Comparison of ENCODE assay signal across 12 cellular contexts in genomic region chr17:59962739-59963318, GRCh38. TPM values are rescaled to one million over a fixed set of nuclear protein-coding genes. Genes with fewer than 3 reads are reported as not detected.
A peak's percentile ranks its signal among the peaks of the same experiment; 100 is the strongest.
DNase-seq lines count a peak whose midpoint lies in the region; ATAC-seq and TF ChIP-seq lines count a peak whose summit lies in the region.
"Had no signal": no experiment of that assay in that cellular context is flagged by ENCODE, and none has a peak within 500 bp of the region (broad histone marks: within the 10 kb centered on the region; RNA-seq: fewer than 3 reads in every experiment).

No MANE protein-coding gene starts in this region.

- no peaks in the 10 kb centered on the region for H3K9me3 ChIP-seq in hepatocyte (ENCODE audit: low read depth)

- H3K4me3 ChIP-seq in hepatocyte, result no peak overlapping the region

- H3K4me3 Mint-ChIP-seq in activated T-cell treated with anti-CD3 and anti-CD28 coated beads, Interleukin-2, amount 50 U/mL, for 72 hours, result peak overlapping the region; percentile 86 to 97
- peak overlapping the region; percentile 79; the same call in 1 of the 2 replicates for H3K4me3 Mint-ChIP-seq in WTC11
- H3K4me3 Mint-ChIP-seq in stimulated activated effector memory CD8-positive, alpha-beta T cell treated with anti-CD3 and anti-CD28 coated beads, Interleukin-12 subunit alpha, Interleukin-12 subunit beta, amount 100 ng/mL, for 72 hours, result peak overlapping the region; percentile 86

- H3K27me3 ChIP-seq in hepatocyte, result no peaks in the 10 kb centered on the region

- H4K20me1 ChIP-seq in hepatocyte (ENCODE audit: insufficient read depth, poor library complexity, severe bottlenecking), result no peaks in the 10 kb centered on the region

- H3K36me3 ChIP-seq in hepatocyte (replicated peaks; ENCODE audit: insufficient read depth, low read depth), result no peaks in the 10 kb centered on the region

- H3K27me3 Mint-ChIP-seq in activated T-cell treated with anti-CD3 and anti-CD28 coated beads, Interleukin-2, amount 50 U/mL, for 72 hours (ENCODE audit: low read depth), result no peaks in the 10 kb centered on the region
- peaks cover 25% of the 10 kb centered on the region for H3K27me3 Mint-ChIP-seq in WTC11 (ENCODE audit: low read depth)

- peaks cover 9% of the 10 kb centered on the region for H3K4me1 ChIP-seq in hepatocyte (ENCODE audit: insufficient read depth)

- H3K4me1 Mint-ChIP-seq in activated T-cell treated with anti-CD3 and anti-CD28 coated beads, Interleukin-2, amount 50 U/mL, for 72 hours (ENCODE audit: low read depth), result peaks cover 42% of the 10 kb centered on the region
- H3K4me1 Mint-ChIP-seq in WTC11, result peaks cover 11% of the 10 kb centered on the region
- peaks cover 26% of the 10 kb centered on the region for H3K4me1 Mint-ChIP-seq in stimulated activated effector memory CD8-positive, alpha-beta T cell treated with anti-CD3 and anti-CD28 coated beads, Interleukin-12 subunit alpha, Interleukin-12 subunit beta, amount 100 ng/mL, for 72 hours

- H3K27ac ChIP-seq in hepatocyte, result no peak overlapping the region

- H2AFZ ChIP-seq in hepatocyte, result no peak overlapping the region

- CTCF ChIA-PET in WTC11 (lab: Charles Lee), result no interaction called here

- H3K9me3 Mint-ChIP-seq in activated T-cell treated with anti-CD3 and anti-CD28 coated beads, Interleukin-2, amount 50 U/mL, for 72 hours, result no peaks in the 10 kb centered on the region
- no peaks in the 10 kb centered on the region for H3K9me3 Mint-ChIP-seq in WTC11
- no peaks in the 10 kb centered on the region for H3K9me3 Mint-ChIP-seq in stimulated activated effector memory CD8-positive, alpha-beta T cell treated with anti-CD3 and anti-CD28 coated beads, Interleukin-12 subunit alpha, Interleukin-12 subunit beta, amount 100 ng/mL, for 72 hours

- peaks cover 6 to 16% of the 10 kb centered on the region in 2 donors for H3K36me3 Mint-ChIP-seq in activated T-cell treated with anti-CD3 and anti-CD28 coated beads, Interleukin-2, amount 50 U/mL, for 72 hours (ENCODE audit: insufficient read depth in 2 of 2)
- no peaks in the 10 kb centered on the region for H3K36me3 Mint-ChIP-seq in WTC11
- H3K36me3 Mint-ChIP-seq in stimulated activated effector memory CD8-positive, alpha-beta T cell treated with anti-CD3 and anti-CD28 coated beads, Interleukin-12 subunit alpha, Interleukin-12 subunit beta, amount 100 ng/mL, for 72 hours, result peaks cover 52% of the 10 kb centered on the region

- peak overlapping the region; percentile 85 for H3K4me2 ChIP-seq in hepatocyte

- DNase-seq in activated T-cell treated with anti-CD3 and anti-CD28 coated beads, Interleukin-2, amount 50 U/mL, for 72 hours, result no peak
- DNase-seq in activated T-cell treated with anti-CD3 and anti-CD28 coated beads, Interleukin-2, amount 50 U/mL, for 48 hours, result no peak
- DNase-seq in WTC11 (ENCODE audit: low spot score), result no peak
- DNase-seq in hepatocyte (ENCODE audit: low spot score), result no peak
- no peak for DNase-seq in stimulated activated effector memory CD8-positive, alpha-beta T cell treated with anti-CD3 and anti-CD28 coated beads, Interleukin-12 subunit alpha, Interleukin-12 subunit beta, amount 100 ng/mL, for 72 hours (ENCODE audit: low spot score in 2 of 2)
- DNase-seq in NCI-H2029 treated with DMSO at 0.1 percent for 48 hours (lab: John Stamatoyannopoulos, UW), result no peak
- DNase-seq: activated effector memory CD4-positive, alpha-beta T cell treated with Interleukin-2 at 50 U/mL for 16 hours; KG1; OCI-M1; small intestine had no signal

- TF ChIP-seq CTCF in WTC11 (IDR thresholded peaks at IDR 0.05) (no peak), hepatocyte (IDR thresholded peaks at IDR 0.05; ENCODE audit: poor library complexity) (no peak)

- POLR2A ChIA-PET in WTC11 (lab: Charles Lee), result no interaction called here

- WGBS in hepatocyte (ENCODE audit: low lambda C conversion rate, missing lambda C conversion rate), result 91% methylated on average over 6 of the region's 6 CpGs

- peaks cover 16% of the 10 kb centered on the region for H3K79me2 ChIP-seq in hepatocyte

- H3K27ac Mint-ChIP-seq in activated T-cell treated with anti-CD3 and anti-CD28 coated beads, Interleukin-2, amount 50 U/mL, for 72 hours, result no peak overlapping the region
- no peak overlapping the region for H3K27ac Mint-ChIP-seq in WTC11
- H3K27ac Mint-ChIP-seq in stimulated activated effector memory CD8-positive, alpha-beta T cell treated with anti-CD3 and anti-CD28 coated beads, Interleukin-12 subunit alpha, Interleukin-12 subunit beta, amount 100 ng/mL, for 72 hours, result no peak overlapping the region

- ATAC-seq in activated T-cell treated with anti-CD3 and anti-CD28 coated beads, Interleukin-2, amount 50 U/mL, for 72 hours (replicated peaks in 1 of 2), result no peak
- ATAC-seq in WTC11 (no peak), GM18868 (IDR thresholded peaks at IDR 0.05; ENCODE audit: unreplicated experiment) (no peak), GM19397 (IDR thresholded peaks at IDR 0.05; ENCODE audit: unreplicated experiment) (no peak)
- no peak for ATAC-seq in stimulated activated effector memory CD8-positive, alpha-beta T cell treated with anti-CD3 and anti-CD28 coated beads, Interleukin-12 subunit alpha, Interleukin-12 subunit beta, amount 100 ng/mL, for 72 hours

- H3K9me2 ChIP-seq in hepatocyte (replicated peaks; ENCODE audit: insufficient read depth), result no peaks in the 10 kb centered on the region

TF ChIP-seq in WTC11, 78 proteins besides CTCF, POLR2A, EP300 and RAD21:
- TF ChIP-seq RORB (CRISPR knock-in tag; IDR thresholded peaks at IDR 0.05) (no peak), ZNF121 (CRISPR knock-in tag; IDR thresholded peaks at IDR 0.05) (no peak), MYBL2 (CRISPR knock-in tag; IDR thresholded peaks at IDR 0.05) (no peak)

RNA-seq across cellular contexts. Expression of gene RNFT1, which starts 1.7 kb away (rescaled TPM):
- total RNA-seq in activated T-cell treated with anti-CD3 and anti-CD28 coated beads, Interleukin-2, amount 50 U/mL, for 72 hours, result 10 to 100 TPM; 45.2 to 47.6 TPM
- total RNA-seq in WTC11 (2021) (4.0 to 4.9 TPM (median 4.8 TPM) in 3 replicates), hepatocyte (33.9 and 43.5 TPM in 2 replicates)
- 31.1 and 35.2 TPM in 2 replicates for polyA plus RNA-seq in hepatocyte
